21 cellular contexts compared by ENCODE assay signal in genomic region chr6:85004283-85005010, GRCh38.
DNase-seq lines count a peak whose midpoint lies in the region; ATAC-seq, FAIRE-seq and TF ChIP-seq lines count a peak whose summit lies in the region.
"Had no signal": no experiment of that assay in that cellular context is flagged by ENCODE, and none has a peak within 500 bp of the region (broad histone marks: within the 10 kb centered on the region; RNA-seq: fewer than 3 reads in every experiment).

No MANE protein-coding gene starts in this region.

- H3K9me3 ChIP-seq in left lung, result no peaks in the 10 kb centered on the region
- H3K9me3 ChIP-seq: SJSA1 had no signal

- peak; percentile 46 for DNase-seq in Right ventricle myocardium superior
- no peak for DNase-seq in cardiac septum (ENCODE audit: low spot score)
- peak; percentile 91 for DNase-seq in fibroblast of the conjunctiva (ENCODE audit: low read depth)
- DNase-seq in left lung, result no peak
- DNase-seq in NCI-H748 (lab: John Stamatoyannopoulos, UW; ENCODE audit: unreplicated experiment), result no peak
- no peak for DNase-seq in NCI-H1092 (lab: John Stamatoyannopoulos, UW)
- DNase-seq in RCC 7860 (ENCODE audit: low spot score), result no peak
- DNase-seq: 8988T; Calu3; CD4-positive, alpha-beta memory T cell; DMS79; NCI-H1048; NCI-H1694; NCI-H2107; NCI-H2227 treated with DMSO at 0.1 percent for 48 hours; NK-92 treated with Interleukin-12 subunit alpha and Interleukin-12 subunit beta, amount 100 ng/mL, for 24 hours had no signal

- no peaks in the 10 kb centered on the region for H3K4me1 ChIP-seq in left lung

- FAIRE-seq in RCC 7860 (lab: Jason Lieb, UNC), result no peak
- FAIRE-seq: HepG2 had no signal

- H3K27me3 ChIP-seq in left lung, result no peaks in the 10 kb centered on the region
- H3K27me3 ChIP-seq: SJSA1 had no signal

- intact Hi-C loops in Right ventricle myocardium superior (cut with DNase I) (no loop called here), cardiac septum (cut with DNase I) (no loop called here), left lung (cut with DNase I) (no loop called here)

- no peak for TF ChIP-seq CTCF in left lung (IDR thresholded peaks at IDR 0.05)

- no peak overlapping the region for H3K4me3 ChIP-seq in left lung
- H3K4me3 ChIP-seq: SJSA1 had no signal

- no peaks in the 10 kb centered on the region for H3K36me3 ChIP-seq in left lung
- H3K36me3 ChIP-seq: SJSA1 had no signal

- H3K27ac ChIP-seq in left lung, result no peak overlapping the region
- H3K27ac ChIP-seq: KMS-11, RWPE1, SJSA1 had no signal

- ATAC-seq in Right ventricle myocardium superior (ENCODE audit: poor library complexity) (peak; percentile 91), left lung (peak; percentile 26), HG02884 (IDR thresholded peaks at IDR 0.05; ENCODE audit: unreplicated experiment) (no peak)
- ATAC-seq: HepG2 had no signal

Comparison
In these comparisons a context has a peak if more than half of its experiments do, and no peak if none do; other contexts are left out.
1. DNase-seq: peak in Right ventricle myocardium superior (single experiment) and fibroblast of the conjunctiva (single experiment); none in cardiac septum (single experiment), left lung (0 of 2), NCI-H748 (single experiment), NCI-H1092 (single experiment) and RCC 7860 (single experiment).